ENCODE assay signal across 21 cellular contexts in genomic region chr3:183524476-183524875, GRCh38. TPM values are rescaled to one million over a fixed set of nuclear protein-coding genes. Genes with fewer than 3 reads are reported as not detected.
DNase-seq lines count a peak whose midpoint lies in the region; ATAC-seq, FAIRE-seq and TF ChIP-seq lines count a peak whose summit lies in the region.
"Had no signal": no experiment of that assay in that cellular context is flagged by ENCODE, and none has a peak within 500 bp of the region (broad histone marks: within the 10 kb centered on the region; RNA-seq: fewer than 3 reads in every experiment).

No MANE protein-coding gene starts in this region.

- peak overlapping the region; percentile 30 for H3K27ac Mint-ChIP-seq in activated CD4-positive, alpha-beta memory T cell treated with anti-CD3 and anti-CD28 coated beads for 36 hours
- no peak overlapping the region for H3K27ac Mint-ChIP-seq in activated CD4-positive, alpha-beta memory T cell treated with anti-CD3 and anti-CD28 coated beads, Interleukin-2, amount 10 ng/mL, durations not matched to agents 7 days and 5 days
- peak overlapping the region; percentile 34 to 71 (median 63) for H3K27ac Mint-ChIP-seq in CD4-positive, CD25-positive, alpha-beta regulatory T cell
- peak overlapping the region; percentile 67 for H3K27ac Mint-ChIP-seq in T-helper 17 cell
- H3K27ac Mint-ChIP-seq: GM23338 had no signal

- peaks cover 19% of the 10 kb centered on the region for H3K4me1 ChIP-seq in CD4-positive, CD25-positive, alpha-beta regulatory T cell (ENCODE audit: control insufficient read depth, insufficient read depth, low read length, poor library complexity, severe bottlenecking)
- H3K4me1 ChIP-seq in endothelial cell of umbilical vein (ENCODE audit: control insufficient read depth, extremely low read depth, insufficient read depth, low read length): peaks cover 28% of the 10 kb centered on the region

- POLR2A ChIA-PET in activated CD4-positive, alpha-beta memory T cell treated with anti-CD3 and anti-CD28 coated beads for 36 hours (lab: Charles Lee): no interaction called here
- POLR2A ChIA-PET in activated CD4-positive, alpha-beta memory T cell treated with anti-CD3 and anti-CD28 coated beads, Interleukin-2, amount 10 ng/mL, durations not matched to agents 7 days and 5 days (lab: Charles Lee): no interaction called here
- POLR2A ChIA-PET in endothelial cell of umbilical vein (lab: Charles Lee): no interaction called here

- no peak for TF ChIP-seq CTCF in endothelial cell of umbilical vein (IDR thresholded peaks at IDR 0.05; ENCODE audit: extremely low read depth in 1 of 2, insufficient read depth in 1 of 2, low read depth in 1 of 2, low read length in 2 of 2)

- peaks cover 61% of the 10 kb centered on the region for H3K36me3 Mint-ChIP-seq in activated CD4-positive, alpha-beta memory T cell treated with anti-CD3 and anti-CD28 coated beads for 36 hours
- peaks cover 68% of the 10 kb centered on the region for H3K36me3 Mint-ChIP-seq in activated CD4-positive, alpha-beta memory T cell treated with anti-CD3 and anti-CD28 coated beads, Interleukin-2, amount 10 ng/mL, durations not matched to agents 7 days and 5 days (ENCODE audit: low read depth)
- peaks cover 58% of the 10 kb centered on the region for H3K36me3 Mint-ChIP-seq in CD4-positive, CD25-positive, alpha-beta regulatory T cell
- H3K36me3 Mint-ChIP-seq in T-helper 17 cell (ENCODE audit: low read depth): peaks cover 4% of the 10 kb centered on the region

- no peaks in the 10 kb centered on the region for H3K27me3 Mint-ChIP-seq in activated CD4-positive, alpha-beta memory T cell treated with anti-CD3 and anti-CD28 coated beads for 36 hours
- H3K27me3 Mint-ChIP-seq in activated CD4-positive, alpha-beta memory T cell treated with anti-CD3 and anti-CD28 coated beads, Interleukin-2, amount 10 ng/mL, durations not matched to agents 7 days and 5 days: no peaks in the 10 kb centered on the region
- H3K27me3 Mint-ChIP-seq in CD4-positive, CD25-positive, alpha-beta regulatory T cell: no peaks in the 10 kb centered on the region
- H3K27me3 Mint-ChIP-seq in T-helper 17 cell: no peaks in the 10 kb centered on the region

- dilution Hi-C loops in endothelial cell of umbilical vein (cut with MboI; ENCODE audit: extremely low pct_ligation_motif_present, low sequenced_read_pairs): no loop called here

- peak overlapping the region; percentile 9 for H2AFZ ChIP-seq in endothelial cell of umbilical vein (ENCODE audit: low read depth, low read length)
- H2AFZ ChIP-seq: GM23338 had no signal

- H3K4me3 Mint-ChIP-seq in activated CD4-positive, alpha-beta memory T cell treated with anti-CD3 and anti-CD28 coated beads for 36 hours: no peak overlapping the region
- H3K4me3 Mint-ChIP-seq in activated CD4-positive, alpha-beta memory T cell treated with anti-CD3 and anti-CD28 coated beads, Interleukin-2, amount 10 ng/mL, durations not matched to agents 7 days and 5 days: no peak overlapping the region
- no peak overlapping the region for H3K4me3 Mint-ChIP-seq in CD4-positive, CD25-positive, alpha-beta regulatory T cell
- no peak overlapping the region for H3K4me3 Mint-ChIP-seq in T-helper 17 cell
- H3K4me3 Mint-ChIP-seq: GM23338 had no signal

- peaks cover 48% of the 10 kb centered on the region for H3K36me3 ChIP-seq in CD4-positive, CD25-positive, alpha-beta regulatory T cell (ENCODE audit: control insufficient read depth, insufficient read depth, low read length)
- H3K36me3 ChIP-seq in endothelial cell of umbilical vein (ENCODE audit: control insufficient read depth in 2 of 2, extremely low read depth in 1 of 2, insufficient read depth in 2 of 2, low read length in 2 of 2): peaks cover 0 to 3% of the 10 kb centered on the region in 2 experiments
- H3K36me3 ChIP-seq: MG63 had no signal

- CTCF ChIA-PET in activated CD4-positive, alpha-beta memory T cell treated with anti-CD3 and anti-CD28 coated beads for 36 hours (lab: Charles Lee): no interaction called here
- CTCF ChIA-PET in activated CD4-positive, alpha-beta memory T cell treated with anti-CD3 and anti-CD28 coated beads, Interleukin-2, amount 10 ng/mL, durations not matched to agents 7 days and 5 days (lab: Charles Lee): no interaction called here
- CTCF ChIA-PET in endothelial cell of umbilical vein (lab: Charles Lee): interaction anchor here (0.6 to 0.9 kb wide), 3 partner anchors 11 to 340 kb away, joined by 3 read pairs; no protein-coding TSS in a partner anchor

- no peaks in the 10 kb centered on the region for H3K79me2 ChIP-seq in endothelial cell of umbilical vein (ENCODE audit: control insufficient read depth, insufficient read depth, low read length)

- no peak for TF ChIP-seq POLR2A in endothelial cell of umbilical vein (IDR thresholded peaks at IDR 0.05; ENCODE audit: low read depth, low read length)

- peak overlapping the region; percentile 40 for H3K4me2 ChIP-seq in endothelial cell of umbilical vein (ENCODE audit: insufficient read depth, low read length)
- H3K4me2 ChIP-seq: GM23338 had no signal

- DNase-seq in activated CD4-positive, alpha-beta memory T cell treated with anti-CD3 and anti-CD28 coated beads for 36 hours: no peak
- no peak for DNase-seq in activated CD4-positive, alpha-beta memory T cell treated with anti-CD3 and anti-CD28 coated beads, Interleukin-2, amount 10 ng/mL, durations not matched to agents 7 days and 5 days
- DNase-seq in CD4-positive, CD25-positive, alpha-beta regulatory T cell: no peak
- DNase-seq in T-helper 17 cell: no peak
- peak; percentile 49 for DNase-seq in endothelial cell of umbilical vein (ENCODE audit: low read depth, low spot score)
- DNase-seq in DMS79 treated with DMSO at 0.1 percent for 48 hours (lab: John Stamatoyannopoulos, UW): no peak
- DNase-seq: 8988T, GDM1, Karpas-422, MG63, NCI-H1092 treated with DMSO at 0.1 percent for 48 hours, NCI-H1694, NCI-H524 treated with DMSO at 0.1 percent for 48 hours had no signal

- no peak for ATAC-seq in CD4-positive, CD25-positive, alpha-beta regulatory T cell (ENCODE audit: low read depth in 2 of 2)
- ATAC-seq in T-helper 17 cell: no peak
- ATAC-seq in HG03095 (IDR thresholded peaks at IDR 0.05; ENCODE audit: unreplicated experiment): no peak
- ATAC-seq in GM18502 (IDR thresholded peaks at IDR 0.05; ENCODE audit: poor library complexity, unreplicated experiment): no peak
- ATAC-seq: GM12878, GM23338, Panc1, Right ventricle myocardium inferior had no signal

- FAIRE-seq in endothelial cell of umbilical vein (lab: Jason Lieb, UNC): peak; percentile 88
- FAIRE-seq: GM18507 had no signal

- BruUV-seq in endothelial cell of umbilical vein (replicated peaks; lab: Mats Ljungman, UMichigan): no TSS peak

- H3K27me3 ChIP-seq in CD4-positive, CD25-positive, alpha-beta regulatory T cell (ENCODE audit: control insufficient read depth, insufficient read depth, low read length): no peaks in the 10 kb centered on the region
- no peaks in the 10 kb centered on the region for H3K27me3 ChIP-seq in endothelial cell of umbilical vein (ENCODE audit: control insufficient read depth in 2 of 2, insufficient read depth in 2 of 2, low read length in 2 of 2)
- H3K27me3 ChIP-seq: MG63 had no signal

- H3K27ac ChIP-seq in CD4-positive, CD25-positive, alpha-beta regulatory T cell (ENCODE audit: insufficient read depth, low read length, poor library complexity, severe bottlenecking): no peak overlapping the region
- H3K27ac ChIP-seq in endothelial cell of umbilical vein (ENCODE audit: insufficient read depth, low read depth, low read length): peak overlapping the region; percentile 30

- no peaks in the 10 kb centered on the region for H3K9me3 ChIP-seq in CD4-positive, CD25-positive, alpha-beta regulatory T cell (ENCODE audit: control insufficient read depth in 2 of 2, low read length in 2 of 2)
- H3K9me3 ChIP-seq in T-helper 17 cell (ENCODE audit: control insufficient read depth, low read length, poor library complexity, severe bottlenecking) (no peaks in the 10 kb centered on the region), endothelial cell of umbilical vein (replicated peaks; ENCODE audit: control insufficient read depth, insufficient read depth, low read length) (no peaks in the 10 kb centered on the region)
- H3K9me3 ChIP-seq: MG63 had no signal

- intact Hi-C loops in activated CD4-positive, alpha-beta memory T cell treated with anti-CD3 and anti-CD28 coated beads for 36 hours (cut with micrococcal nuclease): no loop called here
- intact Hi-C loops in endothelial cell of umbilical vein (cut with micrococcal nuclease): no loop called here

- H4K20me1 ChIP-seq in endothelial cell of umbilical vein (replicated peaks; ENCODE audit: control insufficient read depth, extremely low read depth, insufficient read depth, low read length): no peaks in the 10 kb centered on the region

- peaks cover 53% of the 10 kb centered on the region for H3K4me1 Mint-ChIP-seq in activated CD4-positive, alpha-beta memory T cell treated with anti-CD3 and anti-CD28 coated beads for 36 hours (ENCODE audit: low read depth)
- peaks cover 41% of the 10 kb centered on the region for H3K4me1 Mint-ChIP-seq in activated CD4-positive, alpha-beta memory T cell treated with anti-CD3 and anti-CD28 coated beads, Interleukin-2, amount 10 ng/mL, durations not matched to agents 7 days and 5 days
- H3K4me1 Mint-ChIP-seq in CD4-positive, CD25-positive, alpha-beta regulatory T cell: peaks cover 22 to 60% (median 38%) of the 10 kb centered on the region in 4 donors
- H3K4me1 Mint-ChIP-seq in T-helper 17 cell: peaks cover 33% of the 10 kb centered on the region

- peaks cover 4% of the 10 kb centered on the region for H3K9me3 Mint-ChIP-seq in activated CD4-positive, alpha-beta memory T cell treated with anti-CD3 and anti-CD28 coated beads for 36 hours
- peaks cover 4% of the 10 kb centered on the region for H3K9me3 Mint-ChIP-seq in activated CD4-positive, alpha-beta memory T cell treated with anti-CD3 and anti-CD28 coated beads, Interleukin-2, amount 10 ng/mL, durations not matched to agents 7 days and 5 days
- peaks cover 0 to 2% (median 0%) of the 10 kb centered on the region in 7 donors for H3K9me3 Mint-ChIP-seq in CD4-positive, CD25-positive, alpha-beta regulatory T cell
- H3K9me3 Mint-ChIP-seq: GM23338 had no signal

- no peaks in the 10 kb centered on the region for H3K9me1 ChIP-seq in endothelial cell of umbilical vein (replicated peaks; ENCODE audit: control insufficient read depth, extremely low read depth, insufficient read depth, low read length)

- no peak overlapping the region for H3K9ac ChIP-seq in endothelial cell of umbilical vein (replicated peaks; ENCODE audit: extremely low read depth, insufficient read depth, low read length)

- H3K4me3 ChIP-seq in CD4-positive, CD25-positive, alpha-beta regulatory T cell (ENCODE audit: low read depth, low read length): no peak overlapping the region
- no peak overlapping the region for H3K4me3 ChIP-seq in endothelial cell of umbilical vein (replicated peaks in 1 of 3; ENCODE audit: insufficient read depth in 1 of 3, low read depth in 1 of 3, low read length in 3 of 3)
- H3K4me3 ChIP-seq: GM12878, GM23338, MG63 had no signal

RNA-seq across cellular contexts. Expression of gene KLHL6, which starts 31.0 kb away (rescaled TPM):
- 10 to 100 TPM; 63.5 to 65.2 TPM for total RNA-seq in activated CD4-positive, alpha-beta memory T cell treated with anti-CD3 and anti-CD28 coated beads for 36 hours
- 10 to 100 TPM; 47.1 to 48.6 TPM for total RNA-seq in activated CD4-positive, alpha-beta memory T cell treated with anti-CD3 and anti-CD28 coated beads, Interleukin-2, amount 10 ng/mL, durations not matched to agents 7 days and 5 days
- total RNA-seq in CD4-positive, CD25-positive, alpha-beta regulatory T cell: 48.2 TPM
- 10 to 100 TPM; 17.8 to 21.8 (median 19.3) TPM for polyA plus RNA-seq in CD4-positive, CD25-positive, alpha-beta regulatory T cell
- total RNA-seq in T-helper 17 cell (10 to 100 TPM; 29.3 to 35.7 TPM), endothelial cell of umbilical vein (12.6 and 14.8 TPM in 2 replicates)
- polyA plus RNA-seq in endothelial cell of umbilical vein: 5.1 and 5.7 TPM in 2 replicates
- polyA plus RNA-seq in endothelial cell of umbilical vein (2011; cell fraction: cytosol; rRNA removed): 4.4 and 4.6 TPM in 2 replicates
- polyA plus RNA-seq in endothelial cell of umbilical vein (2011; cell fraction: nucleus; rRNA removed): 18.4 and 21.2 TPM in 2 replicates
- 8.2 TPM in 2 replicates for polyA plus RNA-seq in endothelial cell of umbilical vein (2012)
- 14.7 and 14.8 TPM in 2 replicates for polyA minus RNA-seq in endothelial cell of umbilical vein
- polyA minus RNA-seq in endothelial cell of umbilical vein (2011; cell fraction: cytosol; rRNA and poly(A)+ RNA removed): not detected
- polyA minus RNA-seq in endothelial cell of umbilical vein (2011; cell fraction: nucleus; rRNA and poly(A)+ RNA removed): 12.9 and 18.1 TPM in 2 replicates
- total RNA-seq: GM23338 had no signal
- polyA plus RNA-seq: BJ, GM23338 had no signal
